In the genomic region with DNA sequence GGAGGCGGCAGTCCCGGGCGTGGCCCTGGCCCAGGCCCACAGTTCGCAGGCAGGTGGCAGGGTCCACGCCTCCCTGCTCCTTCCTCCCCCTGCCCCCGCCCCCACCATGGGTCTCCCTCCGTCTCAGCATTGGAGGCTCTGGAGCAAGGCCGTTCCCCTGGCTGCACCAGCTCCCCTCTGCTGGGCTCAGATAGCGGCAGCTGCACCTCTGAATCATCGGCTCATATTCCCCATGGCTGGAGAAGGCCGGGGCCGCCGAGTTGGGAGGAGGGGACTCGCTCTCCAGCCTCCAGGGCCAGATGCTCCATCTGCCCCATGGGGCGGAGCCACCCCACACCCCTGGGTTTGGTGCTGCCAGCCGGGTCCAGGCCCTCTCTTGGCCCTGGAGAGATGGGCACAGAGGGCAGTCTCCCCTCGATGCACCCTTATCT, we compare ENCODE assay signal across 18 cellular contexts.
A peak's percentile ranks its signal among the peaks of the same experiment; 100 is the strongest.
DNase-seq lines count a peak whose midpoint lies in the region; ATAC-seq and TF ChIP-seq lines count a peak whose summit lies in the region.
"Had no signal": no experiment of that assay in that cellular context is flagged by ENCODE, and none has a peak within 500 bp of the region (broad histone marks: within the 10 kb centered on the region; RNA-seq: fewer than 3 reads in every experiment).

No MANE protein-coding gene starts in this region.

- H4K20me1 ChIP-seq in DND-41 (ENCODE audit: insufficient read depth, low read length) = peaks cover 15% of the 10 kb centered on the region
- no peaks in the 10 kb centered on the region for H4K20me1 ChIP-seq in osteoblast (ENCODE audit: insufficient read depth, low read length)
- peaks cover 5% of the 10 kb centered on the region for H4K20me1 ChIP-seq in neural progenitor cell (ENCODE audit: low read depth)

- H3K4me1 ChIP-seq in DND-41 (ENCODE audit: insufficient read depth, low read length) (peaks cover 18% of the 10 kb centered on the region), osteoblast (ENCODE audit: insufficient read depth, low read length) (no peaks in the 10 kb centered on the region), neural progenitor cell (peaks cover 17% of the 10 kb centered on the region)

- H3F3A ChIP-seq in neural progenitor cell (ENCODE audit: low read depth) = peaks cover 12% of the 10 kb centered on the region

- H3K9ac ChIP-seq in DND-41 (ENCODE audit: low read depth, low read length) = no peak overlapping the region
- no peak overlapping the region for H3K9ac ChIP-seq in neural progenitor cell

- no peaks in the 10 kb centered on the region for H3K27me3 ChIP-seq in DND-41 (ENCODE audit: insufficient read depth, low read length, poor library complexity)
- H3K27me3 ChIP-seq in osteoblast (ENCODE audit: insufficient read depth, low read length) = no peaks in the 10 kb centered on the region
- H3K27me3 ChIP-seq in neural progenitor cell = no peaks in the 10 kb centered on the region
- H3K27me3 ChIP-seq: SJSA1 had no signal

- H3K27me3 Mint-ChIP-seq in neural progenitor cell (ENCODE audit: insufficient read depth, low read depth) = peaks cover 5% of the 10 kb centered on the region
- H3K27me3 Mint-ChIP-seq: activated naive CD8-positive, alpha-beta T cell treated with anti-CD3 and anti-CD28 coated beads for 36 hours; activated T-cell treated with anti-CD3 and anti-CD28 coated beads, Interleukin-2, amount 50 U/mL, for 24 hours had no signal

- H3K9me3 Mint-ChIP-seq in neural progenitor cell = no peaks in the 10 kb centered on the region
- H3K9me3 Mint-ChIP-seq: activated CD4-positive, alpha-beta T cell treated with anti-CD3 and anti-CD28 coated beads, Interleukin-2, amount 10 ng/mL, durations not matched to agents 24 days and 14 days; activated naive CD8-positive, alpha-beta T cell treated with anti-CD3 and anti-CD28 coated beads for 36 hours; activated T-cell treated with anti-CD3 and anti-CD28 coated beads, Interleukin-2, amount 50 U/mL, for 24 hours; HFFc6 had no signal

- no peak overlapping the region for H3K27ac Mint-ChIP-seq in neural progenitor cell
- H3K27ac Mint-ChIP-seq: activated CD4-positive, alpha-beta T cell treated with anti-CD3 and anti-CD28 coated beads, Interleukin-2, amount 10 ng/mL, durations not matched to agents 24 days and 14 days; activated naive CD8-positive, alpha-beta T cell treated with anti-CD3 and anti-CD28 coated beads for 36 hours; activated T-cell treated with anti-CD3 and anti-CD28 coated beads, Interleukin-2, amount 50 U/mL, for 24 hours; HFFc6 had no signal

- H3K36me3 ChIP-seq in DND-41 (ENCODE audit: insufficient read depth, low read length) (peaks cover 16% of the 10 kb centered on the region), osteoblast (ENCODE audit: insufficient read depth, low read length) (no peaks in the 10 kb centered on the region), neural progenitor cell (no peaks in the 10 kb centered on the region)
- H3K36me3 ChIP-seq: SJSA1 had no signal

- peak overlapping the region; percentile 57 for H3K27ac ChIP-seq in DND-41 (ENCODE audit: low read length)
- no peak overlapping the region for H3K27ac ChIP-seq in osteoblast (ENCODE audit: low read depth, low read length)
- H3K27ac ChIP-seq in neural progenitor cell = no peak overlapping the region
- H3K27ac ChIP-seq: neutrophil, SJSA1 had no signal

- no peak overlapping the region for H3K4me2 ChIP-seq in DND-41 (ENCODE audit: insufficient read depth, low read length)
- H3K4me2 ChIP-seq in osteoblast (ENCODE audit: insufficient read depth, low read length) = no peak overlapping the region
- no peak overlapping the region for H3K4me2 ChIP-seq in neural progenitor cell

- H3K4me3 ChIP-seq in DND-41 (ENCODE audit: low read depth in 1 of 2, low read length in 2 of 2) (no peak overlapping the region), osteoblast (ENCODE audit: insufficient read depth, low read length) (no peak overlapping the region), neural progenitor cell (no peak overlapping the region)
- H3K4me3 ChIP-seq: SJSA1 had no signal

- no peak overlapping the region for H2AFZ ChIP-seq in DND-41 (ENCODE audit: low read depth, low read length)
- no peak overlapping the region for H2AFZ ChIP-seq in osteoblast (ENCODE audit: low read length)
- H2AFZ ChIP-seq in neural progenitor cell (replicated peaks) = no peak overlapping the region

- DNase-seq in DND-41 = no peak
- DNase-seq in NCI-H2107 (lab: John Stamatoyannopoulos, UW) = peak; percentile 88
- peak; percentile 75 for DNase-seq in SK-N-DZ (ENCODE audit: low spot score)
- peak; percentile 79 for DNase-seq in osteoblast (ENCODE audit: insufficient read length, low spot score, missing footprints)
- DNase-seq in HPDE6-E6E7 (ENCODE audit: extremely low spot score) = no peak
- DNase-seq in anterior cingulate cortex (lab: John Stamatoyannopoulos, UW) = no peak
- no peak for DNase-seq in neural progenitor cell (ENCODE audit: low spot score)
- no peak for DNase-seq in GM20000 (ENCODE audit: low spot score)
- DNase-seq: activated CD4-positive, alpha-beta T cell treated with anti-CD3 and anti-CD28 coated beads, Interleukin-2, amount 10 ng/mL, durations not matched to agents 24 days and 14 days; activated naive CD8-positive, alpha-beta T cell treated with anti-CD3 and anti-CD28 coated beads for 36 hours; activated T-cell treated with anti-CD3 and anti-CD28 coated beads, Interleukin-2, amount 50 U/mL, for 24 hours; effector CD4-positive, alpha-beta T cell; HFFc6; NCI-H2081 treated with DMSO at 0.1 percent for 48 hours; stimulated activated CD4-positive, alpha-beta T cell treated with anti-CD3 and anti-CD28 coated beads, Interleukin-2, amount 100 ng/mL, for 48 hours had no signal

- no peak for TF ChIP-seq CTCF in DND-41 (IDR thresholded peaks at IDR 0.05; ENCODE audit: borderline replicate concordance, extremely low read depth, low read length, poor library complexity, severe bottlenecking)
- TF ChIP-seq CTCF in osteoblast (IDR thresholded peaks at IDR 0.05; ENCODE audit: extremely low read depth, low read depth, low read length) = no peak
- no peak for TF ChIP-seq CTCF in neural progenitor cell (IDR thresholded peaks at IDR 0.05)
- TF ChIP-seq CTCF in GM20000 (IDR thresholded peaks at IDR 0.05; ENCODE audit: extremely low read depth, missing control alignments) = no peak

- no peak for ATAC-seq in DND-41 (ENCODE audit: insufficient read depth, low read depth)
- ATAC-seq: sciatic nerve had no signal

- H3K36me3 Mint-ChIP-seq in neural progenitor cell = no peaks in the 10 kb centered on the region

- H3K4me1 Mint-ChIP-seq in neural progenitor cell = peaks cover 22% of the 10 kb centered on the region

- H3K79me2 ChIP-seq in DND-41 (ENCODE audit: insufficient read depth, low read length) (peaks cover 10% of the 10 kb centered on the region), osteoblast (ENCODE audit: insufficient read depth, low read length) (no peaks in the 10 kb centered on the region), neural progenitor cell (ENCODE audit: low read depth) (no peaks in the 10 kb centered on the region)

- no peaks in the 10 kb centered on the region for H3K9me3 ChIP-seq in DND-41 (ENCODE audit: insufficient read depth, low read length, severe bottlenecking)
- H3K9me3 ChIP-seq in osteoblast (ENCODE audit: low read depth, low read length) = no peaks in the 10 kb centered on the region
- H3K9me3 ChIP-seq in neural progenitor cell (ENCODE audit: low read depth) = no peaks in the 10 kb centered on the region
- H3K9me3 ChIP-seq: neutrophil, SJSA1 had no signal

- H3K4me3 Mint-ChIP-seq in neural progenitor cell = no peak overlapping the region
- H3K4me3 Mint-ChIP-seq: activated CD4-positive, alpha-beta T cell treated with anti-CD3 and anti-CD28 coated beads, Interleukin-2, amount 10 ng/mL, durations not matched to agents 24 days and 14 days; activated naive CD8-positive, alpha-beta T cell treated with anti-CD3 and anti-CD28 coated beads for 36 hours; activated T-cell treated with anti-CD3 and anti-CD28 coated beads, Interleukin-2, amount 50 U/mL, for 24 hours; HFFc6 had no signal

Comparison
In these comparisons a context has a peak if more than half of its experiments do, and no peak if none do; other contexts are left out.
1. DNase-seq: peak in NCI-H2107 (single experiment), SK-N-DZ (single experiment) and osteoblast (single experiment); none in DND-41 (single experiment), HPDE6-E6E7 (single experiment), anterior cingulate cortex (0 of 58), neural progenitor cell (single experiment) and GM20000 (single experiment).